ENCODE assay signal across 17 cellular contexts in genomic region chr10:76125900-76126299, GRCh38.
"Had no signal": no experiment of that assay in that cellular context is flagged by ENCODE, and none has a peak within 500 bp of the region (broad histone marks: within the 10 kb centered on the region; RNA-seq: fewer than 3 reads in every experiment).

No MANE protein-coding gene starts in this region.

- H3K9me3 Mint-ChIP-seq: dendritic cell treated with granulocyte-macrophage colony-stimulating factor and Interleukin-4, amounts not matched to agents 40 ng/mL and 50 ng/mL, for 4 days had no signal

- H3K9me3 ChIP-seq: heart left ventricle, neutrophil had no signal

- H3K36me3 ChIP-seq: heart left ventricle, neutrophil had no signal

- DNase-seq: effector memory CD8-positive, alpha-beta T cell; heart left ventricle; hippocampal formation; kidney; left cardiac atrium; left ventricle myocardium superior; naive thymus-derived CD8-positive, alpha-beta T cell; posterior cingulate gyrus; stimulated activated CD4-positive, alpha-beta T cell treated with anti-CD3 and anti-CD28 coated beads, Interleukin-12 subunit alpha, Interleukin-12 subunit beta, amount 100 ng/mL, for 4 hours; stimulated activated CD4-positive, alpha-beta T cell treated with anti-CD3 and anti-CD28 coated beads, Interleukin-2, amount 100 ng/mL, for 48 hours; stimulated activated naive CD4-positive, alpha-beta T cell treated with Interleukin-2 at 50 U/mL for 16 hours; trophoblast cell had no signal

- H3K4me1 Mint-ChIP-seq: naive thymus-derived CD8-positive, alpha-beta T cell had no signal

- H3K27ac ChIP-seq: heart left ventricle, neutrophil had no signal

- H3K4me3 ChIP-seq: heart left ventricle, skin epidermis had no signal

- FAIRE-seq: colon, frontal cortex, kidney had no signal

- H3K4me3 Mint-ChIP-seq: dendritic cell treated with granulocyte-macrophage colony-stimulating factor and Interleukin-4, amounts not matched to agents 40 ng/mL and 50 ng/mL, for 4 days; effector memory CD8-positive, alpha-beta T cell; naive thymus-derived CD8-positive, alpha-beta T cell had no signal

- H3K27ac Mint-ChIP-seq: dendritic cell treated with granulocyte-macrophage colony-stimulating factor and Interleukin-4, amounts not matched to agents 40 ng/mL and 50 ng/mL, for 4 days; effector memory CD8-positive, alpha-beta T cell; naive thymus-derived CD8-positive, alpha-beta T cell had no signal

- H3K27me3 Mint-ChIP-seq: dendritic cell treated with granulocyte-macrophage colony-stimulating factor and Interleukin-4, amounts not matched to agents 40 ng/mL and 50 ng/mL, for 4 days; effector memory CD8-positive, alpha-beta T cell had no signal

- H3K36me3 Mint-ChIP-seq: naive thymus-derived CD8-positive, alpha-beta T cell had no signal

- H3K27me3 ChIP-seq: heart left ventricle, neutrophil had no signal
